ENCODE assay signal across 15 cellular contexts in the genomic region with DNA sequence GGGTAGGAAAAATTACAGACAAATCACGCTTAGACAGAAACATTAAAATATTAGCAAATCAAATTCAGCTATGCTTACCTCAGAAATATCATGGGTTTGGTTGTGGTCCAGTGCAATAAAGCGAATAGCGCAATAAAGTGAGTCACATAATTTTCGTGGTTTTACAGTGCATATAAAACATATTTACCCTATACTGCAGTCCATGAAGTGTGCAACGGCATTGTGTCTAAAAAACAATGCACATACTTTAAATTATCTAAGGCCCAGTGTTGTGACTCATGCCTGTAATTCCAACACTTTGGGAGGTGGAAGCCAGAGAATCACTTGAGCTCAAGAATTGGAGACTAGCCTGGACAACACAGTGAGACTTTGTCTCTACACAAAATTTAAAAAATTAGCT.
"Had no signal": no experiment of that assay in that cellular context is flagged by ENCODE, and none has a peak within 500 bp of the region (broad histone marks: within the 10 kb centered on the region; RNA-seq: fewer than 3 reads in every experiment).

No MANE protein-coding gene starts in this region.

- H3K27me3 ChIP-seq: upper lobe of right lung had no signal

- ATAC-seq: activated CD4-positive, alpha-beta T cell treated with anti-CD3 and anti-CD28 coated beads for 36 hours; activated CD8-positive, alpha-beta memory T cell treated with anti-CD3 and anti-CD28 coated beads, Interleukin-2, amount 10 ng/mL, durations not matched to agents 7 days and 5 days; esophagus mucosa; naive thymus-derived CD8-positive, alpha-beta T cell; stimulated activated effector memory CD8-positive, alpha-beta T cell treated with anti-CD3 and anti-CD28 coated beads, Interleukin-12 subunit alpha, Interleukin-12 subunit beta, amount 100 ng/mL, for 72 hours; upper lobe of right lung had no signal

- H3K4me3 Mint-ChIP-seq: activated CD4-positive, alpha-beta memory T cell treated with anti-CD3 and anti-CD28 coated beads for 36 hours; activated CD4-positive, alpha-beta T cell treated with anti-CD3 and anti-CD28 coated beads for 36 hours; activated CD8-positive, alpha-beta memory T cell treated with anti-CD3 and anti-CD28 coated beads, Interleukin-2, amount 10 ng/mL, durations not matched to agents 7 days and 5 days; activated naive CD4-positive, alpha-beta T cell treated with anti-CD3 and anti-CD28 coated beads, Interleukin-2, amount 10 ng/mL, durations not matched to agents 7 days and 5 days; immature natural killer cell; naive thymus-derived CD8-positive, alpha-beta T cell; stimulated activated effector memory CD8-positive, alpha-beta T cell treated with anti-CD3 and anti-CD28 coated beads, Interleukin-12 subunit alpha, Interleukin-12 subunit beta, amount 100 ng/mL, for 72 hours had no signal

- H3K27me3 Mint-ChIP-seq: activated CD4-positive, alpha-beta memory T cell treated with anti-CD3 and anti-CD28 coated beads for 36 hours; activated CD4-positive, alpha-beta T cell treated with anti-CD3 and anti-CD28 coated beads for 36 hours; activated CD8-positive, alpha-beta memory T cell treated with anti-CD3 and anti-CD28 coated beads, Interleukin-2, amount 10 ng/mL, durations not matched to agents 7 days and 5 days; activated naive CD4-positive, alpha-beta T cell treated with anti-CD3 and anti-CD28 coated beads, Interleukin-2, amount 10 ng/mL, durations not matched to agents 7 days and 5 days; naive thymus-derived CD8-positive, alpha-beta T cell had no signal

- H3K4me3 ChIP-seq: thoracic aorta, upper lobe of right lung had no signal

- H3K9me3 Mint-ChIP-seq: activated naive CD4-positive, alpha-beta T cell treated with anti-CD3 and anti-CD28 coated beads, Interleukin-2, amount 10 ng/mL, durations not matched to agents 7 days and 5 days had no signal

- H3K27ac Mint-ChIP-seq: activated CD4-positive, alpha-beta memory T cell treated with anti-CD3 and anti-CD28 coated beads for 36 hours; activated CD4-positive, alpha-beta T cell treated with anti-CD3 and anti-CD28 coated beads for 36 hours; activated CD8-positive, alpha-beta memory T cell treated with anti-CD3 and anti-CD28 coated beads, Interleukin-2, amount 10 ng/mL, durations not matched to agents 7 days and 5 days; activated naive CD4-positive, alpha-beta T cell treated with anti-CD3 and anti-CD28 coated beads, Interleukin-2, amount 10 ng/mL, durations not matched to agents 7 days and 5 days; immature natural killer cell; naive thymus-derived CD8-positive, alpha-beta T cell; stimulated activated effector memory CD8-positive, alpha-beta T cell treated with anti-CD3 and anti-CD28 coated beads, Interleukin-12 subunit alpha, Interleukin-12 subunit beta, amount 100 ng/mL, for 72 hours had no signal

- H3K9me3 ChIP-seq: thoracic aorta, upper lobe of right lung had no signal

- H3K4me1 Mint-ChIP-seq: activated CD4-positive, alpha-beta T cell treated with anti-CD3 and anti-CD28 coated beads for 36 hours; activated CD8-positive, alpha-beta memory T cell treated with anti-CD3 and anti-CD28 coated beads, Interleukin-2, amount 10 ng/mL, durations not matched to agents 7 days and 5 days; activated naive CD4-positive, alpha-beta T cell treated with anti-CD3 and anti-CD28 coated beads, Interleukin-2, amount 10 ng/mL, durations not matched to agents 7 days and 5 days; immature natural killer cell; naive thymus-derived CD8-positive, alpha-beta T cell; stimulated activated effector memory CD8-positive, alpha-beta T cell treated with anti-CD3 and anti-CD28 coated beads, Interleukin-12 subunit alpha, Interleukin-12 subunit beta, amount 100 ng/mL, for 72 hours had no signal

- H3K36me3 Mint-ChIP-seq: activated CD4-positive, alpha-beta memory T cell treated with anti-CD3 and anti-CD28 coated beads for 36 hours; activated CD8-positive, alpha-beta memory T cell treated with anti-CD3 and anti-CD28 coated beads, Interleukin-2, amount 10 ng/mL, durations not matched to agents 7 days and 5 days; activated naive CD4-positive, alpha-beta T cell treated with anti-CD3 and anti-CD28 coated beads, Interleukin-2, amount 10 ng/mL, durations not matched to agents 7 days and 5 days; immature natural killer cell; stimulated activated effector memory CD8-positive, alpha-beta T cell treated with anti-CD3 and anti-CD28 coated beads, Interleukin-12 subunit alpha, Interleukin-12 subunit beta, amount 100 ng/mL, for 72 hours had no signal

- H3K36me3 ChIP-seq: thoracic aorta, upper lobe of right lung had no signal

- DNase-seq: activated CD4-positive, alpha-beta memory T cell treated with anti-CD3 and anti-CD28 coated beads for 36 hours; activated CD4-positive, alpha-beta T cell treated with anti-CD3 and anti-CD28 coated beads for 36 hours; activated CD8-positive, alpha-beta memory T cell treated with anti-CD3 and anti-CD28 coated beads, Interleukin-2, amount 10 ng/mL, durations not matched to agents 7 days and 5 days; activated naive CD4-positive, alpha-beta T cell treated with anti-CD3 and anti-CD28 coated beads, Interleukin-2, amount 10 ng/mL, durations not matched to agents 7 days and 5 days; activated T-cell treated with anti-CD3 and anti-CD28 coated beads, Interleukin-2, amount 50 U/mL, for 1 hour; foreskin fibroblast; immature natural killer cell; naive thymus-derived CD8-positive, alpha-beta T cell; stimulated activated CD4-positive, alpha-beta T cell treated with anti-CD3 and anti-CD28 coated beads, Interleukin-12 subunit alpha, Interleukin-12 subunit beta, amount 100 ng/mL, for 4 hours; stimulated activated CD4-positive, alpha-beta T cell treated with anti-CD3 and anti-CD28 coated beads, Interleukin-2, amount 100 ng/mL, for 24 hours; T-helper 2 cell; upper lobe of right lung had no signal

- H3K27ac ChIP-seq: thoracic aorta, upper lobe of right lung had no signal

- H3K4me1 ChIP-seq: upper lobe of right lung had no signal
